ENCODE assay signal across 8 cellular contexts in the genomic region with DNA sequence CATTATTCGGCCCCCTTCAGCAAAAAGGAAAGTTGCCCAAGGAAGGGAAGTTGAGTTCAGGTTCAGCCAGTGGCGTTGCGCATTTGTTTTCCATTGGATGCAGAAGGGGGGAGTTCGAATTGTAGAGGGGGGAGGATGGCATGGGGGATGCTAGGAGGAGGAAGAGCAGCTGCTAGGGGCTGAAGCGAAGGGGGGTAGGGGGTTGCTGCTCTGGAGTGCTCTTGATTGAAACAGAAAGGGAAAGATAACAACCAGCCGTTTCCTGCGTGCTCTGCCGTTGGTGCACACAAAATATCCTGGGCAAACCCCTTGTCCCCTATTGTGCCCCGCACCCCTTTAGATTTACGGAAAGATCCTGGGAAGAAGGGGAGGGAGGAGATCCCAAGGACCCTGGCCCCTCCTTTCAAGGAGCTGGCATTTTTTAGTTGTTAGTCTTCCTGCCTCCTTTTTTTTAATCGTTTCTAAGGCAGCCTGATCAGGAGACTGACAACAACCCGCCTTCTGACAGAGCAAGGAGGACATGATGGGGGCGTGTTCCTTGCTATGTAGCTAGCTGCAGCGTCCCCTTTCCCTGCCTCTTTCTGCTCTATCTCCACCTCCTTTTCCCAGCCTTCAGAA. TPM values are rescaled to one million over a fixed set of nuclear protein-coding genes. Genes with fewer than 3 reads are reported as not detected.
DNase-seq lines count a peak whose midpoint lies in the region; ATAC-seq, FAIRE-seq and TF ChIP-seq lines count a peak whose summit lies in the region.

No MANE protein-coding gene starts in this region.

- no peaks in the 10 kb centered on the region for H3K9me3 ChIP-seq in A549
- H3K9me3 ChIP-seq in endodermal cell (ENCODE audit: control insufficient read depth, low read length), result no peaks in the 10 kb centered on the region

- H3K27me3 ChIP-seq in endodermal cell (ENCODE audit: control insufficient read depth, insufficient read depth, low read length, poor library complexity, severe bottlenecking), result peaks cover 6% of the 10 kb centered on the region

- H3K4me1 ChIP-seq in A549, result peaks cover 31% of the 10 kb centered on the region; the same call in 2 of the 3 replicates
- H3K4me1 ChIP-seq in endodermal cell (ENCODE audit: control insufficient read depth, insufficient read depth, low read length), result peaks cover 10% of the 10 kb centered on the region

- POLR2A ChIA-PET in A549 (lab: Yijun Ruan, JAX), result interaction anchor here (0.9 kb wide), 2 partner anchors 11 to 36 kb away, joined by 3 read pairs; no protein-coding TSS in a partner anchor

- H3K27ac ChIP-seq in A549, result peak overlapping the region in 1 of 2 experiments; percentile 99; a peak in 2 of 6 replicates
- peak overlapping the region; percentile 87 for H3K27ac ChIP-seq in endodermal cell (ENCODE audit: low read depth, low read length)

- no peak for TF ChIP-seq POLR2A in A549 (IDR thresholded peaks at IDR 0.05; ENCODE audit: low read length)

- no peak for TF ChIP-seq RAD21 in A549 (conservative IDR thresholded peaks at IDR 0.05 in 1 of 2, IDR thresholded peaks at IDR 0.05 in 1 of 2)

- CTCF ChIA-PET in A549 (lab: Yijun Ruan, JAX), result interaction anchor here (1.0 kb wide), 1 partner anchor 50 kb away, joined by 3 read pairs; no protein-coding TSS in a partner anchor
- CTCF ChIA-PET in activated CD8-positive, alpha-beta memory T cell treated with anti-CD3 and anti-CD28 coated beads, Interleukin-2, amount 10 ng/mL, durations not matched to agents 7 days and 5 days (lab: Charles Lee), result interaction anchor here (0.7 to 2.1 kb wide), 5 partner anchors 10 to 52 kb away, joined by 3 to 11 read pairs (median 3); no protein-coding TSS in a partner anchor

- peak; percentile 31 to 61 for DNase-seq in A549 (ENCODE audit: low read depth in 1 of 2, low spot score in 1 of 2)
- peak; percentile 51 for DNase-seq in NCI-H2227 treated with DMSO at 0.1 percent for 48 hours (lab: John Stamatoyannopoulos, UW)
- peak; percentile 74 for DNase-seq in activated CD8-positive, alpha-beta memory T cell treated with anti-CD3 and anti-CD28 coated beads, Interleukin-2, amount 10 ng/mL, durations not matched to agents 7 days and 5 days
- DNase-seq in endodermal cell, result peak; percentile 81
- peak; percentile 36 for DNase-seq in mucosa of gallbladder (ENCODE audit: low spot score)
- peak; percentile 47 to 85 (median 64) for DNase-seq in stimulated activated naive CD4-positive, alpha-beta T cell (lab: John Stamatoyannopoulos, UW)

- peaks cover 58% of the 10 kb centered on the region for H3K4me1 Mint-ChIP-seq in activated CD8-positive, alpha-beta memory T cell treated with anti-CD3 and anti-CD28 coated beads, Interleukin-2, amount 10 ng/mL, durations not matched to agents 7 days and 5 days
- peaks cover 53% of the 10 kb centered on the region for H3K4me1 Mint-ChIP-seq in endodermal cell

- WGBS in A549 (ENCODE audit: missing lambda C conversion rate), result 11% methylated on average over 10 of the region's 14 CpGs
- WGBS in endodermal cell (ENCODE audit: insufficient coverage in 1 of 2, insufficient read length in 1 of 2), 2 experiments, result 0 to 6% methylated on average over 1 to 14 of the region's 14 CpGs

- H3K4me3 ChIP-seq in A549, result peak overlapping the region; percentile 95
- H3K4me3 ChIP-seq in endodermal cell (ENCODE audit: low read length), result peak overlapping the region; percentile 89

- no peak for TF ChIP-seq CTCF in A549 (IDR thresholded peaks at IDR 0.05)
- TF ChIP-seq CTCF in GM12873 (IDR thresholded peaks at IDR 0.05; ENCODE audit: insufficient read depth, low read depth, low read length, missing control alignments), result peak; percentile 3
- TF ChIP-seq CTCF in endodermal cell (conservative IDR thresholded peaks at IDR 0.05), result no peak

- peak overlapping the region; percentile 94 for H3K27ac Mint-ChIP-seq in activated CD8-positive, alpha-beta memory T cell treated with anti-CD3 and anti-CD28 coated beads, Interleukin-2, amount 10 ng/mL, durations not matched to agents 7 days and 5 days
- peak overlapping the region; percentile 96 for H3K27ac Mint-ChIP-seq in endodermal cell

- peak overlapping the region; percentile 77 for H3K4me2 ChIP-seq in A549

- ATAC-seq in A549 (peak in 1 of 2 experiments; percentile 67; a peak in 3 of 6 replicates), GM21360 (IDR thresholded peaks at IDR 0.05; ENCODE audit: unreplicated experiment) (no peak)
- ATAC-seq in activated CD8-positive, alpha-beta memory T cell treated with anti-CD3 and anti-CD28 coated beads, Interleukin-2, amount 10 ng/mL, durations not matched to agents 7 days and 5 days, result peak; percentile 21

- H3K36me3 Mint-ChIP-seq in activated CD8-positive, alpha-beta memory T cell treated with anti-CD3 and anti-CD28 coated beads, Interleukin-2, amount 10 ng/mL, durations not matched to agents 7 days and 5 days, result peaks cover 20% of the 10 kb centered on the region
- H3K36me3 Mint-ChIP-seq in endodermal cell (ENCODE audit: low read depth), result peaks cover 19% of the 10 kb centered on the region

- no peak for FAIRE-seq in A549 (lab: Jason Lieb, UNC)

- H3K4me3 Mint-ChIP-seq in activated CD8-positive, alpha-beta memory T cell treated with anti-CD3 and anti-CD28 coated beads, Interleukin-2, amount 10 ng/mL, durations not matched to agents 7 days and 5 days, result peak overlapping the region; percentile 88
- H3K4me3 Mint-ChIP-seq in endodermal cell, result peak overlapping the region; percentile 93

- H3K9ac ChIP-seq in endodermal cell (ENCODE audit: extremely low read depth, low read length, poor library complexity, severe bottlenecking), result peak overlapping the region; percentile 70

- no peak for TF ChIP-seq EP300 in A549 (IDR thresholded peaks at IDR 0.05)

- H3K27me3 Mint-ChIP-seq in activated CD8-positive, alpha-beta memory T cell treated with anti-CD3 and anti-CD28 coated beads, Interleukin-2, amount 10 ng/mL, durations not matched to agents 7 days and 5 days, result no peaks in the 10 kb centered on the region
- H3K27me3 Mint-ChIP-seq in endodermal cell (ENCODE audit: insufficient read depth), result peaks cover 12% of the 10 kb centered on the region

- no peaks in the 10 kb centered on the region for H3K9me3 Mint-ChIP-seq in activated CD8-positive, alpha-beta memory T cell treated with anti-CD3 and anti-CD28 coated beads, Interleukin-2, amount 10 ng/mL, durations not matched to agents 7 days and 5 days (ENCODE audit: low read depth)
- no peaks in the 10 kb centered on the region for H3K9me3 Mint-ChIP-seq in endodermal cell

- peaks cover 18% of the 10 kb centered on the region for H3K36me3 ChIP-seq in endodermal cell (ENCODE audit: control insufficient read depth, insufficient read depth, low read length)

TF ChIP-seq in A549, 52 proteins besides CTCF, POLR2A, EP300 and RAD21 (continues in another document):
- TF ChIP-seq RCOR1 (IDR thresholded peaks at IDR 0.05; ENCODE audit: low read depth, low read length) (no peak), MYC (IDR thresholded peaks at IDR 0.05; ENCODE audit: borderline replicate concordance, low read length) (no peak), EHF (CRISPR knock-in tag; IDR thresholded peaks at IDR 0.05) (no peak), JUNB (IDR thresholded peaks at IDR 0.05) (no peak), CBX8 (IDR thresholded peaks at IDR 0.05) (no peak), HEYL (CRISPR knock-in tag; IDR thresholded peaks at IDR 0.05) (no peak), ZC3H11A (IDR thresholded peaks at IDR 0.05) (no peak)
- TF ChIP-seq, protein P1, sequence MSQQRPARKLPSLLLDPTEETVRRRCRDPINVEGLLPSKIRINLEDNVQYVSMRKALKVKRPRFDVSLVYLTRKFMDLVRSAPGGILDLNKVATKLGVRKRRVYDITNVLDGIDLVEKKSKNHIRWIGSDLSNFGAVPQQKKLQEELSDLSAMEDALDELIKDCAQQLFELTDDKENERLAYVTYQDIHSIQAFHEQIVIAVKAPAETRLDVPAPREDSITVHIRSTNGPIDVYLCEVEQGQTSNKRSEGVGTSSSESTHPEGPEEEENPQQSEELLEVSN (IDR thresholded peaks at IDR 0.05; ENCODE audit: borderline replicate concordance, low read depth), result no peak
- TF ChIP-seq, protein P2, sequence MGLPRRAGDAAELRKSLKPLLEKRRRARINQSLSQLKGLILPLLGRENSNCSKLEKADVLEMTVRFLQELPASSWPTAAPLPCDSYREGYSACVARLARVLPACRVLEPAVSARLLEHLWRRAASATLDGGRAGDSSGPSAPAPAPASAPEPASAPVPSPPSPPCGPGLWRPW (IDR thresholded peaks at IDR 0.05), result no peak
- TF ChIP-seq, protein P3, sequence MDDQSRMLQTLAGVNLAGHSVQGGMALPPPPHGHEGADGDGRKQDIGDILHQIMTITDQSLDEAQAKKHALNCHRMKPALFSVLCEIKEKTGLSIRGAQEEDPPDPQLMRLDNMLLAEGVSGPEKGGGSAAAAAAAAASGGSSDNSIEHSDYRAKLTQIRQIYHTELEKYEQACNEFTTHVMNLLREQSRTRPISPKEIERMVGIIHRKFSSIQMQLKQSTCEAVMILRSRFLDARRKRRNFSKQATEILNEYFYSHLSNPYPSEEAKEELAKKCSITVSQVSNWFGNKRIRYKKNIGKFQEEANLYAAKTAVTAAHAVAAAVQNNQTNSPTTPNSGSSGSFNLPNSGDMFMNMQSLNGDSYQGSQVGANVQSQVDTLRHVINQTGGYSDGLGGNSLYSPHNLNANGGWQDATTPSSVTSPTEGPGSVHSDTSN (IDR thresholded peaks at IDR 0.05), result no peak

RNA-seq across cellular contexts. Expression of a gene that starts 2.1 kb away (rescaled TPM):
- polyA plus RNA-seq in A549 (2011; rRNA removed) (20.3 and 28.4 TPM in 2 replicates), A549 (2017; fragmentation: RNase III; extraction: RNeasy Plus Mini Kit Qiagen cat#74134 plus additional on column Dnase treatment) (6.8 to 9.7 TPM (median 7.1 TPM) in 3 replicates)
- 8.3 and 9.3 TPM in 2 replicates for polyA plus RNA-seq in A549 (2012; cell fraction: cytosol; rRNA removed)
- polyA plus RNA-seq in A549 (2012; cell fraction: nucleus; rRNA removed), result 17.6 and 25.6 TPM in 2 replicates
- 61.1 and 62.5 TPM in 2 replicates for polyA minus RNA-seq in A549 (2011; rRNA and poly(A)+ RNA removed)
- 100 to 1,000 TPM; 116 to 125 TPM for total RNA-seq in activated CD8-positive, alpha-beta memory T cell treated with anti-CD3 and anti-CD28 coated beads, Interleukin-2, amount 10 ng/mL, durations not matched to agents 7 days and 5 days
- total RNA-seq in endodermal cell (10 to 100 TPM; 76.9 to 78.8 TPM), mucosa of gallbladder (61.2 TPM)
- 31.8 TPM for polyA plus RNA-seq in endodermal cell (2013, experiment 1 of 2)
- polyA plus RNA-seq in endodermal cell (2013, experiment 2 of 2), result 34.7 TPM

RNA-seq across cellular contexts. Expression of a gene that starts 37.0 kb away (rescaled TPM):
- polyA plus RNA-seq in A549 (2011; rRNA removed), result 242 and 337 TPM in 2 replicates
- polyA plus RNA-seq in A549 (2012; cell fraction: cytosol; rRNA removed), result 103 and 136 TPM in 2 replicates
- polyA plus RNA-seq in A549 (2012; cell fraction: nucleus; rRNA removed), result 37.7 and 77.1 TPM in 2 replicates
- 437 to 446 TPM (median 438 TPM) in 3 replicates for polyA plus RNA-seq in A549 (2017; fragmentation: RNase III; extraction: RNeasy Plus Mini Kit Qiagen cat#74134 plus additional on column Dnase treatment)
- 30.8 and 39.5 TPM in 2 replicates for polyA minus RNA-seq in A549 (2011; rRNA and poly(A)+ RNA removed)
- total RNA-seq in activated CD8-positive, alpha-beta memory T cell treated with anti-CD3 and anti-CD28 coated beads, Interleukin-2, amount 10 ng/mL, durations not matched to agents 7 days and 5 days, result 100 to 1,000 TPM; 278 to 295 TPM
- total RNA-seq in endodermal cell, result 100 to 1,000 TPM; 214 to 283 TPM
- polyA plus RNA-seq in endodermal cell (2013, experiment 1 of 2), result 189 TPM
- 171 TPM for polyA plus RNA-seq in endodermal cell (2013, experiment 2 of 2)
- 196 TPM for total RNA-seq in mucosa of gallbladder
